In the genomic region with DNA sequence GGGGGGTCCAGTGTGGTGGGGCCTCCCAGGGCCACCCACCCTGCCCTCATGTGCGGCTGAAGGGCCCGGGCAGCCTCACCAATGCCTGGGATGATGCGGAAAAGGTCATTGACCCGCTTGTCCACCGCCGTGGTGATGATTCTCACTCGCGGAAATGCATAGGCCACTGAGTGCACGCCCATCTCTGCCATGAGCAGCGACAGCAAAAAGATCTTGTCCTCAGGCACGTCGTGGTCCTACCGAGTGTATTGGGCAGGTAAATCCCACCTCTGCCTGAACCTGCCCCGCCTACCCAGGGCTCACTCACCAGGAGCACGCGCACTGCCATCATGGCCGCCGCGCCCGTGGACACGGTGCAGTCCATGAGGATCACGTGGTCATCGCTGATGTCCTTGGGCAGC, we compare ENCODE assay signal across 18 cellular contexts. TPM values are rescaled to one million over a fixed set of nuclear protein-coding genes. Genes with fewer than 3 reads are reported as not detected.
DNase-seq lines count a peak whose midpoint lies in the region; ATAC-seq, FAIRE-seq and TF ChIP-seq lines count a peak whose summit lies in the region.
"Had no signal": no experiment of that assay in that cellular context is flagged by ENCODE, and none has a peak within 500 bp of the region (broad histone marks: within the 10 kb centered on the region; RNA-seq: fewer than 3 reads in every experiment).

No MANE protein-coding gene starts in this region.

- no peak overlapping the region for H3K9ac ChIP-seq in endodermal cell (ENCODE audit: extremely low read depth, low read length, poor library complexity, severe bottlenecking)
- H3K9ac ChIP-seq: neural progenitor cell had no signal

- no peak overlapping the region for H3K27ac Mint-ChIP-seq in endodermal cell
- H3K27ac Mint-ChIP-seq: activated CD4-positive, alpha-beta T cell treated with anti-CD3 and anti-CD28 coated beads, Interleukin-2, amount 10 ng/mL, durations not matched to agents 24 days and 14 days; neural progenitor cell; T-helper 2 cell treated with Interferon-gamma antibody and Interleukin-4, amounts not matched to agents 5 μg/mL and 100 μg/mL, for 36 hours had no signal

- H3K9me3 ChIP-seq in endodermal cell (ENCODE audit: control insufficient read depth, low read length), result no peaks in the 10 kb centered on the region
- H3K9me3 ChIP-seq: adrenal gland had no signal

- ATAC-seq in HG03280 (IDR thresholded peaks at IDR 0.05; ENCODE audit: unreplicated experiment), result no peak
- ATAC-seq: activated T-cell treated with anti-CD3 and anti-CD28 coated beads, Interleukin-2, amount 50 U/mL, for 4 hours had no signal

- H3K27me3 Mint-ChIP-seq in endodermal cell (ENCODE audit: insufficient read depth), result no peaks in the 10 kb centered on the region
- H3K27me3 Mint-ChIP-seq: activated CD4-positive, alpha-beta T cell treated with anti-CD3 and anti-CD28 coated beads, Interleukin-2, amount 10 ng/mL, durations not matched to agents 24 days and 14 days had no signal

- 95 to 98% methylated on average over 23 of the region's 23 CpGs for WGBS in endodermal cell (ENCODE audit: insufficient coverage in 1 of 2, insufficient read length in 1 of 2), 2 experiments

- TF ChIP-seq CTCF in GM06990 (IDR thresholded peaks at IDR 0.05; ENCODE audit: insufficient read depth, low read length, poor library complexity, severe bottlenecking) (no peak), endodermal cell (conservative IDR thresholded peaks at IDR 0.05) (no peak)

- no peak overlapping the region for H3K4me3 Mint-ChIP-seq in endodermal cell
- H3K4me3 Mint-ChIP-seq: activated CD4-positive, alpha-beta T cell treated with anti-CD3 and anti-CD28 coated beads, Interleukin-2, amount 10 ng/mL, durations not matched to agents 24 days and 14 days; activated T-cell treated with anti-CD3 and anti-CD28 coated beads, Interleukin-2, amount 50 U/mL, for 4 hours; neural progenitor cell; T-helper 2 cell treated with Interferon-gamma antibody and Interleukin-4, amounts not matched to agents 5 μg/mL and 100 μg/mL, for 36 hours had no signal

- no peak overlapping the region for H3K4me3 ChIP-seq in GM06990 (replicated peaks; ENCODE audit: low read depth, low read length)
- no peak overlapping the region for H3K4me3 ChIP-seq in endodermal cell (ENCODE audit: low read length)
- H3K4me3 ChIP-seq: adrenal gland, lung, neural progenitor cell, skin epidermis had no signal

- H3K36me3 ChIP-seq in GM06990 (ENCODE audit: control insufficient read depth, insufficient read depth, low read length), result peaks cover 38% of the 10 kb centered on the region
- peaks cover 30% of the 10 kb centered on the region for H3K36me3 ChIP-seq in endodermal cell (ENCODE audit: control insufficient read depth, insufficient read depth, low read length)
- H3K36me3 ChIP-seq: neural progenitor cell had no signal

- no peaks in the 10 kb centered on the region for H3K9me3 Mint-ChIP-seq in endodermal cell
- H3K9me3 Mint-ChIP-seq: activated CD4-positive, alpha-beta T cell treated with anti-CD3 and anti-CD28 coated beads, Interleukin-2, amount 10 ng/mL, durations not matched to agents 24 days and 14 days; activated T-cell treated with anti-CD3 and anti-CD28 coated beads, Interleukin-2, amount 50 U/mL, for 4 hours; neural progenitor cell; T-helper 2 cell treated with Interferon-gamma antibody and Interleukin-4, amounts not matched to agents 5 μg/mL and 100 μg/mL, for 36 hours had no signal

- DNase-seq in GM06990 (ENCODE audit: extremely low read depth, insufficient read length) (peak; percentile 18), endodermal cell (peak; percentile 79), GM19239 (ENCODE audit: insufficient read length, low spot score) (no peak)
- DNase-seq: activated CD4-positive, alpha-beta T cell treated with anti-CD3 and anti-CD28 coated beads, Interleukin-2, amount 10 ng/mL, durations not matched to agents 24 days and 14 days; activated T-cell treated with anti-CD3 and anti-CD28 coated beads, Interleukin-2, amount 50 U/mL, for 4 hours; DMS79 treated with DMSO at 0.1 percent for 48 hours; hippocampal formation; NCI-H2029; NCI-H69; substantia nigra had no signal

- H3K4me1 Mint-ChIP-seq in endodermal cell, result no peaks in the 10 kb centered on the region

- H3K4me1 ChIP-seq in endodermal cell (ENCODE audit: control insufficient read depth, insufficient read depth, low read length), result no peaks in the 10 kb centered on the region
- H3K4me1 ChIP-seq: adrenal gland, neural progenitor cell had no signal

- no peak overlapping the region for H3K27ac ChIP-seq in endodermal cell (ENCODE audit: low read depth, low read length)
- H3K27ac ChIP-seq: adrenal gland, neural progenitor cell had no signal

- FAIRE-seq in GM19239 (lab: Jason Lieb, UNC), result no peak
- FAIRE-seq: colon, GM12891 had no signal

- H3K27me3 ChIP-seq in GM06990 (replicated peaks; ENCODE audit: control insufficient read depth, insufficient read depth, low read length) (no peaks in the 10 kb centered on the region), endodermal cell (ENCODE audit: control insufficient read depth, insufficient read depth, low read length, poor library complexity, severe bottlenecking) (no peaks in the 10 kb centered on the region)
- H3K27me3 ChIP-seq: adrenal gland, neural progenitor cell had no signal

- peaks cover 18% of the 10 kb centered on the region for H3K36me3 Mint-ChIP-seq in endodermal cell (ENCODE audit: low read depth)

RNA-seq across cellular contexts. Expression of gene UCKL1, which starts 16.1 kb away (rescaled TPM):
- total RNA-seq in endodermal cell, result 10 to 100 TPM; 36.5 to 47.8 TPM
- polyA plus RNA-seq in endodermal cell (2013, experiment 1 of 2), result 41.0 TPM
- polyA plus RNA-seq in endodermal cell (2013, experiment 2 of 2), result 37.5 TPM

RNA-seq across cellular contexts. Expression of gene ZNF512B, which starts 29.7 kb away (rescaled TPM):
- 10 to 100 TPM; 23.7 to 26.8 TPM for total RNA-seq in endodermal cell
- polyA plus RNA-seq in endodermal cell (2013, experiment 1 of 2), result 14.3 TPM
- polyA plus RNA-seq in endodermal cell (2013, experiment 2 of 2), result 11.6 TPM

RNA-seq across cellular contexts. Expression of gene SAMD10, which starts 39.4 kb away (rescaled TPM):
- total RNA-seq in endodermal cell, result 1 to 10 TPM; 5.6 to 6.0 TPM
- 7.2 TPM for polyA plus RNA-seq in endodermal cell (2013, experiment 1 of 2)
- 7.0 TPM for polyA plus RNA-seq in endodermal cell (2013, experiment 2 of 2)

RNA-seq across cellular contexts. Expression of gene PRPF6, which starts 40.9 kb away (rescaled TPM):
- 10 to 100 TPM; 73.3 to 73.9 TPM for total RNA-seq in endodermal cell
- 58.8 TPM for polyA plus RNA-seq in endodermal cell (2013, experiment 1 of 2)
- polyA plus RNA-seq in endodermal cell (2013, experiment 2 of 2), result 53.3 TPM

RNA-seq across cellular contexts. Expression of gene DNAJC5, which starts 45.1 kb away (rescaled TPM):
- 10 to 100 TPM; 25.8 to 26.8 TPM for total RNA-seq in endodermal cell
- polyA plus RNA-seq in endodermal cell (2013, experiment 1 of 2), result 26.0 TPM
- 25.3 TPM for polyA plus RNA-seq in endodermal cell (2013, experiment 2 of 2)
